Comparison of ENCODE assay signal across 27 cellular contexts in genomic region chr11:90423378-90423777, GRCh38.
A peak's percentile ranks its signal among the peaks of the same experiment; 100 is the strongest.
DNase-seq lines count a peak whose midpoint lies in the region; ATAC-seq and TF ChIP-seq lines count a peak whose summit lies in the region.
"Had no signal": no experiment of that assay in that cellular context is flagged by ENCODE, and none has a peak within 500 bp of the region (broad histone marks: within the 10 kb centered on the region; RNA-seq: fewer than 3 reads in every experiment).

No MANE protein-coding gene starts in this region.

- H4K20me1 ChIP-seq in mammary epithelial cell (ENCODE audit: insufficient read depth, low read length): no peaks in the 10 kb centered on the region

- BruUV-seq in mammary epithelial cell (replicated peaks; lab: Mats Ljungman, UMichigan): no TSS peak

- CTCF ChIA-PET in mammary epithelial cell (lab: Charles Lee; ENCODE audit: low non-redundant PET): no interaction called here

- no peaks in the 10 kb centered on the region for H3K79me2 ChIP-seq in mammary epithelial cell (ENCODE audit: insufficient read depth, low read length)

- peaks cover 13% of the 10 kb centered on the region for H3K4me1 Mint-ChIP-seq in mesothelial cell of epicardium
- H3K4me1 Mint-ChIP-seq in stimulated activated memory B cell treated with anti-CD40 and anti-IgM and Interleukin-4, amounts not matched to agents 10 μg/mL and 1 μg/mL and 100 μg/mL, for 72 hours: no peaks in the 10 kb centered on the region
- H3K4me1 Mint-ChIP-seq: activated B cell treated with CpG ODN at 0.5 μM for 24 hours; activated naive CD4-positive, alpha-beta T cell treated with anti-CD3 and anti-CD28 coated beads, Interleukin-2, amount 10 ng/mL, durations not matched to agents 7 days and 5 days; naive thymus-derived CD4-positive, alpha-beta T cell had no signal

- no peaks in the 10 kb centered on the region for H3K27me3 Mint-ChIP-seq in mesothelial cell of epicardium (ENCODE audit: low read depth)
- no peaks in the 10 kb centered on the region for H3K27me3 Mint-ChIP-seq in stimulated activated memory B cell treated with anti-CD40 and anti-IgM and Interleukin-4, amounts not matched to agents 10 μg/mL and 1 μg/mL and 100 μg/mL, for 72 hours
- H3K27me3 Mint-ChIP-seq: activated B cell treated with CpG ODN at 0.5 μM for 24 hours; activated naive CD4-positive, alpha-beta T cell treated with anti-CD3 and anti-CD28 coated beads, Interleukin-2, amount 10 ng/mL, durations not matched to agents 7 days and 5 days; naive thymus-derived CD4-positive, alpha-beta T cell had no signal

- no peak overlapping the region for H3K4me2 ChIP-seq in mammary epithelial cell (ENCODE audit: insufficient read depth, low read depth, low read length)

- no peak for ATAC-seq in stimulated activated memory B cell treated with anti-CD40 and anti-IgM and Interleukin-4, amounts not matched to agents 10 μg/mL and 1 μg/mL and 100 μg/mL, for 72 hours
- ATAC-seq in GM21526 (IDR thresholded peaks at IDR 0.05; ENCODE audit: low FRiP score, unreplicated experiment): no peak
- ATAC-seq: left lobe of liver; naive thymus-derived CD4-positive, alpha-beta T cell; upper lobe of right lung had no signal

- intact Hi-C loops in mammary epithelial cell (cut with micrococcal nuclease): no loop called here

- peak overlapping the region; percentile 14 for H3K27ac Mint-ChIP-seq in mesothelial cell of epicardium
- H3K27ac Mint-ChIP-seq in stimulated activated memory B cell treated with anti-CD40 and anti-IgM and Interleukin-4, amounts not matched to agents 10 μg/mL and 1 μg/mL and 100 μg/mL, for 72 hours: peak overlapping the region; percentile 35
- H3K27ac Mint-ChIP-seq: activated B cell treated with CpG ODN at 0.5 μM for 24 hours; activated naive CD4-positive, alpha-beta T cell treated with anti-CD3 and anti-CD28 coated beads, Interleukin-2, amount 10 ng/mL, durations not matched to agents 7 days and 5 days; activated T-helper 1 cell treated with anti-CD3 and anti-CD28 coated beads, Interleukin-12 subunit alpha, Interleukin-12 subunit beta, Interleukin-2, Interleukin-4 antibody, amounts not matched to agents 30 ng/mL and 10 ng/mL and 1 ng/mL, durations not matched to agents 14 hours and 24 hours and 36 hours; naive thymus-derived CD4-positive, alpha-beta T cell had no signal

- H3K4me3 ChIP-seq in HUES64 (ENCODE audit: low read length) (no peak overlapping the region), mammary epithelial cell (replicated peaks in 1 of 3; ENCODE audit: insufficient read depth in 1 of 3, low read depth in 2 of 3, low read length in 3 of 3) (no peak overlapping the region), H7 (ENCODE audit: insufficient read depth, low read depth, low read length) (no peak overlapping the region)
- H3K4me3 ChIP-seq: cardiac muscle cell, coronary artery, GM12878, right atrium auricular region, SJSA1, spleen, upper lobe of right lung had no signal

- peaks cover 5% of the 10 kb centered on the region; the same call in 1 of the 2 replicates for H3K4me1 ChIP-seq in HUES64 (ENCODE audit: insufficient read depth, low read length)
- no peaks in the 10 kb centered on the region for H3K4me1 ChIP-seq in mammary epithelial cell (ENCODE audit: insufficient read depth, low read length)
- H3K4me1 ChIP-seq: right atrium auricular region, SJSA1, spleen, upper lobe of right lung had no signal

- peaks cover 2% of the 10 kb centered on the region for H3K36me3 Mint-ChIP-seq in mesothelial cell of epicardium
- H3K36me3 Mint-ChIP-seq in stimulated activated memory B cell treated with anti-CD40 and anti-IgM and Interleukin-4, amounts not matched to agents 10 μg/mL and 1 μg/mL and 100 μg/mL, for 72 hours: no peaks in the 10 kb centered on the region
- H3K36me3 Mint-ChIP-seq: activated naive CD4-positive, alpha-beta T cell treated with anti-CD3 and anti-CD28 coated beads, Interleukin-2, amount 10 ng/mL, durations not matched to agents 7 days and 5 days had no signal

- in situ Hi-C loops in mammary epithelial cell (cut with MboI; ENCODE audit: low sequenced_read_pairs in 2 of 2): no loop called here

- H3K27me3 ChIP-seq in HUES64 (ENCODE audit: insufficient read depth, low read length): no peaks in the 10 kb centered on the region
- no peaks in the 10 kb centered on the region for H3K27me3 ChIP-seq in mammary epithelial cell (ENCODE audit: insufficient read depth, low read length)
- H3K27me3 ChIP-seq in H7 (ENCODE audit: control insufficient read depth, insufficient read depth, low read length): no peaks in the 10 kb centered on the region
- H3K27me3 ChIP-seq: cardiac muscle cell, right atrium auricular region, SJSA1, spleen, upper lobe of right lung had no signal

- peak overlapping the region; percentile 80 for H2AFZ ChIP-seq in mammary epithelial cell (ENCODE audit: low read depth, low read length)

- dilution Hi-C loops in mammary epithelial cell (cut with HindIII; ENCODE audit: low sequenced_read_pairs): no loop called here

- H3K9me3 Mint-ChIP-seq in mesothelial cell of epicardium: peaks cover 8% of the 10 kb centered on the region
- peaks cover 3% of the 10 kb centered on the region for H3K9me3 Mint-ChIP-seq in stimulated activated memory B cell treated with anti-CD40 and anti-IgM and Interleukin-4, amounts not matched to agents 10 μg/mL and 1 μg/mL and 100 μg/mL, for 72 hours
- H3K9me3 Mint-ChIP-seq: activated naive CD4-positive, alpha-beta T cell treated with anti-CD3 and anti-CD28 coated beads, Interleukin-2, amount 10 ng/mL, durations not matched to agents 7 days and 5 days; activated T-helper 1 cell treated with anti-CD3 and anti-CD28 coated beads, Interleukin-12 subunit alpha, Interleukin-12 subunit beta, Interleukin-2, Interleukin-4 antibody, amounts not matched to agents 30 ng/mL and 10 ng/mL and 1 ng/mL, durations not matched to agents 14 hours and 24 hours and 36 hours; naive thymus-derived CD4-positive, alpha-beta T cell had no signal

- no peaks in the 10 kb centered on the region for H3K9me3 ChIP-seq in HUES64 (ENCODE audit: insufficient read depth, low read depth, low read length)
- no peaks in the 10 kb centered on the region for H3K9me3 ChIP-seq in mammary epithelial cell (replicated peaks; ENCODE audit: insufficient read depth, low read length)
- H3K9me3 ChIP-seq: right atrium auricular region, SJSA1, spleen, upper lobe of right lung had no signal

- H3K36me3 ChIP-seq in HUES64 (ENCODE audit: insufficient read depth, low read length): no peaks in the 10 kb centered on the region
- H3K36me3 ChIP-seq in mammary epithelial cell (ENCODE audit: insufficient read depth, low read length): no peaks in the 10 kb centered on the region
- H3K36me3 ChIP-seq in H7 (replicated peaks; ENCODE audit: control insufficient read depth, insufficient read depth, low read length): no peaks in the 10 kb centered on the region
- H3K36me3 ChIP-seq: cardiac muscle cell, right atrium auricular region, SJSA1, spleen, upper lobe of right lung had no signal

- H3K4me3 Mint-ChIP-seq in mesothelial cell of epicardium: no peak overlapping the region
- H3K4me3 Mint-ChIP-seq in stimulated activated memory B cell treated with anti-CD40 and anti-IgM and Interleukin-4, amounts not matched to agents 10 μg/mL and 1 μg/mL and 100 μg/mL, for 72 hours: no peak overlapping the region
- H3K4me3 Mint-ChIP-seq: activated B cell treated with CpG ODN at 0.5 μM for 24 hours; activated naive CD4-positive, alpha-beta T cell treated with anti-CD3 and anti-CD28 coated beads, Interleukin-2, amount 10 ng/mL, durations not matched to agents 7 days and 5 days; activated T-helper 1 cell treated with anti-CD3 and anti-CD28 coated beads, Interleukin-12 subunit alpha, Interleukin-12 subunit beta, Interleukin-2, Interleukin-4 antibody, amounts not matched to agents 30 ng/mL and 10 ng/mL and 1 ng/mL, durations not matched to agents 14 hours and 24 hours and 36 hours; naive thymus-derived CD4-positive, alpha-beta T cell had no signal

- H3K27ac ChIP-seq in HUES64 (ENCODE audit: low read depth, low read length): no peak overlapping the region
- no peak overlapping the region for H3K27ac ChIP-seq in mammary epithelial cell (ENCODE audit: insufficient read depth, low read depth, low read length)
- H3K27ac ChIP-seq: cardiac muscle cell, coronary artery, right atrium auricular region, SJSA1, spleen, upper lobe of right lung had no signal

- H3K9ac ChIP-seq in HUES64 (ENCODE audit: low read depth, low read length) (peak overlapping the region; percentile 6; the same call in 1 of the 2 replicates), mammary epithelial cell (ENCODE audit: insufficient read depth, low read length) (no peak overlapping the region)

- WGBS in HUES64: 81% methylated on average over 1 of the region's 1 CpG
- WGBS in mammary epithelial cell (ENCODE audit: low coverage, missing lambda C conversion rate): 14% methylated on average over 1 of the region's 1 CpG

- DNase-seq in mammary epithelial cell (no peak), mesothelial cell of epicardium (ENCODE audit: low spot score in 2 of 2, unreplicated experiment in 2 of 2) (no peak), H7 (no peak), NCI-H510A (lab: John Stamatoyannopoulos, UW) (no peak)
- DNase-seq: activated B cell treated with CpG ODN at 0.5 μM for 24 hours; activated CD4-positive, alpha-beta T cell treated with anti-CD3 and anti-CD28 coated beads, Interleukin-2, amount 50 U/mL, for 1 hour; activated naive CD4-positive, alpha-beta T cell treated with anti-CD3 and anti-CD28 coated beads, Interleukin-2, amount 10 ng/mL, durations not matched to agents 7 days and 5 days; EL; GOT3; IMR-90; naive thymus-derived CD4-positive, alpha-beta T cell; NCI-H1092; NCI-H187; NCI-H69; spleen; stimulated activated CD4-positive, alpha-beta T cell treated with anti-CD3 and anti-CD28 coated beads, Interleukin-2, amount 100 ng/mL, for 48 hours; upper lobe of right lung had no signal

- TF ChIP-seq CTCF in mammary epithelial cell (conservative IDR thresholded peaks at IDR 0.05 in 1 of 2, IDR thresholded peaks at IDR 0.05 in 1 of 2; ENCODE audit: extremely low read depth in 1 of 2, insufficient read depth in 1 of 2, low read depth in 1 of 2, low read length in 2 of 2): no peak
- TF ChIP-seq CTCF in mesothelial cell of epicardium (IDR thresholded peaks at IDR 0.05; ENCODE audit: unreplicated experiment): no peak
